ENCODE assay signal across 13 cellular contexts in genomic region chr3:57464801-57465200, GRCh38.
A peak's percentile ranks its signal among the peaks of the same experiment; 100 is the strongest.
DNase-seq lines count a peak whose midpoint lies in the region; ATAC-seq and TF ChIP-seq lines count a peak whose summit lies in the region.
"Had no signal": no experiment of that assay in that cellular context is flagged by ENCODE, and none has a peak within 500 bp of the region (broad histone marks: within the 10 kb centered on the region; RNA-seq: fewer than 3 reads in every experiment).

No MANE protein-coding gene starts in this region.

- H3K79me2 ChIP-seq in GM23248 (ENCODE audit: insufficient read depth), result no peaks in the 10 kb centered on the region
- H3K79me2 ChIP-seq: parathyroid adenoma had no signal

- H3K36me3 Mint-ChIP-seq in chondrocyte (ENCODE audit: low read depth), result no peaks in the 10 kb centered on the region
- no peaks in the 10 kb centered on the region for H3K36me3 Mint-ChIP-seq in activated CD4-positive, alpha-beta T cell treated with anti-CD3 and anti-CD28 coated beads, Interleukin-2, amount 10 ng/mL, durations not matched to agents 24 days and 14 days (ENCODE audit: low read depth)
- H3K36me3 Mint-ChIP-seq: activated CD8-positive, alpha-beta memory T cell treated with anti-CD3 and anti-CD28 coated beads, Interleukin-2, amount 10 ng/mL, durations not matched to agents 7 days and 5 days; activated naive CD4-positive, alpha-beta T cell treated with anti-CD3 and anti-CD28 coated beads, Interleukin-2, amount 50 U/mL, for 72 hours had no signal

- no peaks in the 10 kb centered on the region for H3K9me3 Mint-ChIP-seq in chondrocyte (ENCODE audit: low read depth)
- no peaks in the 10 kb centered on the region for H3K9me3 Mint-ChIP-seq in activated CD4-positive, alpha-beta T cell treated with anti-CD3 and anti-CD28 coated beads, Interleukin-2, amount 10 ng/mL, durations not matched to agents 24 days and 14 days
- H3K9me3 Mint-ChIP-seq: activated naive CD4-positive, alpha-beta T cell treated with anti-CD3 and anti-CD28 coated beads, Interleukin-2, amount 50 U/mL, for 72 hours had no signal

- H3F3A ChIP-seq in GM23248 (ENCODE audit: insufficient read depth), result no peaks in the 10 kb centered on the region

- intact Hi-C loops in activated CD4-positive, alpha-beta T cell treated with anti-CD3 and anti-CD28 coated beads, Interleukin-2, amount 10 ng/mL, durations not matched to agents 24 days and 14 days (cut with micrococcal nuclease), result no loop called here

- H3K9ac ChIP-seq in GM23248 (no peak overlapping the region), mesenchymal stem cell (ENCODE audit: low read length) (no peak overlapping the region)
- H3K9ac ChIP-seq: parathyroid adenoma had no signal

- H3K23ac ChIP-seq in mesenchymal stem cell (ENCODE audit: low read length in 2 of 2), result no peak overlapping the region

- 41 to 42% methylated on average over 4 of the region's 4 CpGs for WGBS in GM23248 (ENCODE audit: low coverage in 1 of 2, low lambda C conversion rate in 2 of 2, missing lambda C conversion rate in 2 of 2), 2 experiments
- WGBS in mesenchymal stem cell, result 93% methylated on average over 4 of the region's 4 CpGs

- H3K18ac ChIP-seq in mesenchymal stem cell (ENCODE audit: low read depth in 1 of 2, low read length in 2 of 2), result no peak overlapping the region

- no peak for ATAC-seq in GM19351 (IDR thresholded peaks at IDR 0.05; ENCODE audit: unreplicated experiment)
- no peak for ATAC-seq in HG03280 (IDR thresholded peaks at IDR 0.05; ENCODE audit: unreplicated experiment)
- ATAC-seq: activated CD8-positive, alpha-beta memory T cell treated with anti-CD3 and anti-CD28 coated beads, Interleukin-2, amount 10 ng/mL, durations not matched to agents 7 days and 5 days; activated naive CD4-positive, alpha-beta T cell treated with anti-CD3 and anti-CD28 coated beads, Interleukin-2, amount 50 U/mL, for 72 hours had no signal

- no peak overlapping the region for H2AK5ac ChIP-seq in mesenchymal stem cell (ENCODE audit: low read length, severe bottlenecking)

- H3K27me3 ChIP-seq in GM23248 (replicated peaks; ENCODE audit: insufficient read depth) (peaks cover 13% of the 10 kb centered on the region; the same call in 1 of the 2 replicates), mesenchymal stem cell (ENCODE audit: control insufficient read depth in 1 of 2, insufficient read depth in 1 of 2, low read length in 2 of 2) (no peaks in the 10 kb centered on the region)

- H2AFZ ChIP-seq in GM23248, result no peak overlapping the region
- H2AFZ ChIP-seq in mesenchymal stem cell (ENCODE audit: low read depth, low read length), result no peak overlapping the region
- H2AFZ ChIP-seq: parathyroid adenoma had no signal

- H3K79me1 ChIP-seq in mesenchymal stem cell (replicated peaks; ENCODE audit: low read length, poor library complexity, severe bottlenecking), result no peaks in the 10 kb centered on the region

- H3K27ac ChIP-seq in GM23248, result no peak overlapping the region
- H3K27ac ChIP-seq in mesenchymal stem cell (ENCODE audit: low read length, poor library complexity, severe bottlenecking), result no peak overlapping the region
- H3K27ac ChIP-seq: parathyroid adenoma had no signal

- no peak overlapping the region for H2BK15ac ChIP-seq in mesenchymal stem cell (ENCODE audit: low read depth, poor library complexity, severe bottlenecking)

- in situ Hi-C loops in GM23248 (cut with MboI), result no loop called here

- H3K4me1 Mint-ChIP-seq in chondrocyte (ENCODE audit: low read depth), result no peaks in the 10 kb centered on the region
- H3K4me1 Mint-ChIP-seq in activated CD4-positive, alpha-beta T cell treated with anti-CD3 and anti-CD28 coated beads, Interleukin-2, amount 10 ng/mL, durations not matched to agents 24 days and 14 days, result no peaks in the 10 kb centered on the region
- H3K4me1 Mint-ChIP-seq: activated CD8-positive, alpha-beta memory T cell treated with anti-CD3 and anti-CD28 coated beads, Interleukin-2, amount 10 ng/mL, durations not matched to agents 7 days and 5 days had no signal

- H3K4me1 ChIP-seq in GM23248 (ENCODE audit: insufficient read depth) (no peaks in the 10 kb centered on the region), mesenchymal stem cell (ENCODE audit: control insufficient read depth, insufficient read depth, low read depth, low read length) (no peaks in the 10 kb centered on the region)
- H3K4me1 ChIP-seq: Caco-2, parathyroid adenoma had no signal

- TF ChIP-seq CTCF in NB4 (IDR thresholded peaks at IDR 0.05; ENCODE audit: low read depth, low read length) (no peak), chondrocyte (IDR thresholded peaks at IDR 0.05) (peak; percentile 60)

- H4K20me1 ChIP-seq in GM23248 (ENCODE audit: insufficient read depth), result no peaks in the 10 kb centered on the region

- H3K14ac ChIP-seq in mesenchymal stem cell (ENCODE audit: low read length in 2 of 2), result no peak overlapping the region

- DNase-seq in GM23248 (peak; percentile 10), NB4 (ENCODE audit: low read depth) (peak; percentile 4), chondrocyte (ENCODE audit: low spot score) (no peak), mesenchymal stem cell (no peak), A172 (ENCODE audit: low spot score) (no peak)
- DNase-seq in activated CD4-positive, alpha-beta T cell treated with anti-CD3 and anti-CD28 coated beads, Interleukin-2, amount 10 ng/mL, durations not matched to agents 24 days and 14 days, result no peak
- DNase-seq: activated CD8-positive, alpha-beta memory T cell treated with anti-CD3 and anti-CD28 coated beads, Interleukin-2, amount 10 ng/mL, durations not matched to agents 7 days and 5 days; NCI-H187 treated with DMSO at 0.1 percent for 48 hours had no signal

- H3K4me2 ChIP-seq in GM23248 (ENCODE audit: unreplicated experiment) (no peak overlapping the region), mesenchymal stem cell (ENCODE audit: low read length, poor library complexity, severe bottlenecking) (no peak overlapping the region)

- H3K9me2 ChIP-seq in GM23248 (ENCODE audit: insufficient read depth), result no peaks in the 10 kb centered on the region

- no peak overlapping the region for H3K4me3 Mint-ChIP-seq in chondrocyte (ENCODE audit: unreplicated experiment)
- H3K4me3 Mint-ChIP-seq in activated CD4-positive, alpha-beta T cell treated with anti-CD3 and anti-CD28 coated beads, Interleukin-2, amount 10 ng/mL, durations not matched to agents 24 days and 14 days, result no peak overlapping the region
- H3K4me3 Mint-ChIP-seq: activated CD8-positive, alpha-beta memory T cell treated with anti-CD3 and anti-CD28 coated beads, Interleukin-2, amount 10 ng/mL, durations not matched to agents 7 days and 5 days had no signal

- H3K4ac ChIP-seq in mesenchymal stem cell (ENCODE audit: low read depth in 1 of 2, low read length in 2 of 2), result no peak overlapping the region

- no peaks in the 10 kb centered on the region for H3K36me3 ChIP-seq in GM23248 (ENCODE audit: low read depth)
- H3K36me3 ChIP-seq in mesenchymal stem cell (ENCODE audit: control insufficient read depth in 1 of 2, insufficient read depth in 2 of 2, low read depth in 1 of 2, low read length in 2 of 2), result no peaks in the 10 kb centered on the region

- no peak overlapping the region for H4K8ac ChIP-seq in mesenchymal stem cell (ENCODE audit: low read length)

- H2BK120ac ChIP-seq in mesenchymal stem cell (ENCODE audit: low read depth, low read length), result peak overlapping the region; percentile 19

- H3K4me3 ChIP-seq in GM23248, result no peak overlapping the region
- no peak overlapping the region for H3K4me3 ChIP-seq in NB4 (ENCODE audit: low read depth, low read length)
- H3K4me3 ChIP-seq in mesenchymal stem cell (ENCODE audit: insufficient read depth in 1 of 2, low read depth in 1 of 2, low read length in 2 of 2), result no peak overlapping the region

- H3K27ac Mint-ChIP-seq in chondrocyte (ENCODE audit: unreplicated experiment), result no peak overlapping the region
- H3K27ac Mint-ChIP-seq in activated CD4-positive, alpha-beta T cell treated with anti-CD3 and anti-CD28 coated beads, Interleukin-2, amount 10 ng/mL, durations not matched to agents 24 days and 14 days, result no peak overlapping the region
- H3K27ac Mint-ChIP-seq: activated CD8-positive, alpha-beta memory T cell treated with anti-CD3 and anti-CD28 coated beads, Interleukin-2, amount 10 ng/mL, durations not matched to agents 7 days and 5 days; activated naive CD4-positive, alpha-beta T cell treated with anti-CD3 and anti-CD28 coated beads, Interleukin-2, amount 50 U/mL, for 72 hours had no signal

- no peak overlapping the region for H2BK5ac ChIP-seq in mesenchymal stem cell (ENCODE audit: low read depth, low read length, poor library complexity, severe bottlenecking)

- no peak overlapping the region for H2BK12ac ChIP-seq in mesenchymal stem cell (ENCODE audit: low read length in 2 of 2)

- no peak overlapping the region for H4K91ac ChIP-seq in mesenchymal stem cell (ENCODE audit: low read length)

- TF ChIP-seq POLR2A in NB4 (IDR thresholded peaks at IDR 0.05; ENCODE audit: extremely low read depth, insufficient read length), result no peak

- peaks cover 11% of the 10 kb centered on the region for H3K27me3 Mint-ChIP-seq in chondrocyte (ENCODE audit: low read depth)
- peaks cover 14% of the 10 kb centered on the region for H3K27me3 Mint-ChIP-seq in activated CD4-positive, alpha-beta T cell treated with anti-CD3 and anti-CD28 coated beads, Interleukin-2, amount 10 ng/mL, durations not matched to agents 24 days and 14 days

- H3K9me3 ChIP-seq in GM23248 (ENCODE audit: low read depth) (no peaks in the 10 kb centered on the region), mesenchymal stem cell (ENCODE audit: control insufficient read depth, low read length) (no peaks in the 10 kb centered on the region)
- H3K9me3 ChIP-seq: Caco-2 had no signal

Comparison
In these comparisons a context has a peak if more than half of its experiments do, and no peak if none do; other contexts are left out.
1. DNase-seq: peak in GM23248 (single experiment) and NB4 (single experiment); none in chondrocyte (single experiment), mesenchymal stem cell (single experiment), activated CD4-positive, alpha-beta T cell treated with anti-CD3 and anti-CD28 coated beads, Interleukin-2, amount 10 ng/mL, durations not matched to agents 24 days and 14 days (single experiment) and A172 (single experiment).